In genomic region chr17:14940112-14940945, GRCh38 we compare ENCODE assay signal across 29 cellular contexts.
DNase-seq lines count a peak whose midpoint lies in the region; TF ChIP-seq lines count a peak whose summit lies in the region.
"Had no signal": no experiment of that assay in that cellular context is flagged by ENCODE, and none has a peak within 500 bp of the region (broad histone marks: within the 10 kb centered on the region; RNA-seq: fewer than 3 reads in every experiment).

No MANE protein-coding gene starts in this region.

- no peaks in the 10 kb centered on the region for H3K9me3 ChIP-seq in mammary epithelial cell (replicated peaks; ENCODE audit: insufficient read depth, low read length)
- no peaks in the 10 kb centered on the region for H3K9me3 ChIP-seq in endocrine pancreas (ENCODE audit: control insufficient read depth, low read length)
- H3K9me3 ChIP-seq: breast epithelium, gastrocnemius medialis, SJCRH30, vagina had no signal

- no peaks in the 10 kb centered on the region for H3K9me3 Mint-ChIP-seq in MCF 10A (ENCODE audit: unreplicated experiment)
- H3K9me3 Mint-ChIP-seq in activated T-helper 2 cell treated with anti-CD3 and anti-CD28 coated beads, Interferon-gamma antibody, Interleukin-2, Interleukin-4, amounts not matched to agents 10 μg/mL and 5 μg/mL and 100 μg/mL, durations not matched to agents 14 hours and 24 hours and 36 hours: no peaks in the 10 kb centered on the region
- H3K9me3 Mint-ChIP-seq: activated naive CD4-positive, alpha-beta T cell treated with anti-CD3 and anti-CD28 coated beads, Interleukin-2, amount 50 U/mL, for 24 hours; activated T-helper 17 cell treated with anti-CD3 and anti-CD28 coated beads, Interleukin-2, amount 50 U/mL, for 72 hours; CD4-positive, alpha-beta T cell; stimulated activated naive CD8-positive, alpha-beta T cell treated with anti-CD3 and anti-CD28 coated beads, Interleukin-15, Interleukin-2, amounts not matched to agents 100 ng/mL and 50 ng/mL, for 24 hours had no signal

- H3K4me3 Mint-ChIP-seq in MCF 10A (ENCODE audit: unreplicated experiment): no peak overlapping the region
- no peak overlapping the region for H3K4me3 Mint-ChIP-seq in activated T-helper 2 cell treated with anti-CD3 and anti-CD28 coated beads, Interferon-gamma antibody, Interleukin-2, Interleukin-4, amounts not matched to agents 10 μg/mL and 5 μg/mL and 100 μg/mL, durations not matched to agents 14 hours and 24 hours and 36 hours (ENCODE audit: low read depth)
- H3K4me3 Mint-ChIP-seq: activated naive CD4-positive, alpha-beta T cell treated with anti-CD3 and anti-CD28 coated beads, Interleukin-2, amount 50 U/mL, for 24 hours; activated T-helper 17 cell treated with anti-CD3 and anti-CD28 coated beads, Interleukin-2, amount 50 U/mL, for 72 hours; CD4-positive, alpha-beta T cell; stimulated activated naive CD8-positive, alpha-beta T cell treated with anti-CD3 and anti-CD28 coated beads, Interleukin-15, Interleukin-2, amounts not matched to agents 100 ng/mL and 50 ng/mL, for 24 hours had no signal

- peaks cover 15% of the 10 kb centered on the region for H3K27me3 Mint-ChIP-seq in MCF 10A (ENCODE audit: insufficient read depth, unreplicated experiment)
- no peaks in the 10 kb centered on the region for H3K27me3 Mint-ChIP-seq in activated T-helper 2 cell treated with anti-CD3 and anti-CD28 coated beads, Interferon-gamma antibody, Interleukin-2, Interleukin-4, amounts not matched to agents 10 μg/mL and 5 μg/mL and 100 μg/mL, durations not matched to agents 14 hours and 24 hours and 36 hours (ENCODE audit: low read depth)

- in situ Hi-C loops in mammary epithelial cell (cut with MboI; ENCODE audit: low sequenced_read_pairs in 2 of 2): loop anchor here (25.0 kb wide), 3 partner anchors 628 to 1353 kb away; partner anchors contain the start of genes HS3ST3A1 (in 1 of the 2) and HS3ST3B1 (in 1 of the 2)

- dilution Hi-C loops in mammary epithelial cell (cut with HindIII; ENCODE audit: low sequenced_read_pairs): no loop called here

- no TSS peak for BruUV-seq in MCF 10A (replicated peaks; lab: Mats Ljungman, UMichigan)
- no TSS peak for BruUV-seq in mammary epithelial cell (replicated peaks; lab: Mats Ljungman, UMichigan)

- no peaks in the 10 kb centered on the region for H3K36me3 ChIP-seq in mammary epithelial cell (ENCODE audit: insufficient read depth, low read length)
- no peaks in the 10 kb centered on the region for H3K36me3 ChIP-seq in endocrine pancreas (ENCODE audit: control insufficient read depth, insufficient read depth, low read length)
- H3K36me3 ChIP-seq: breast epithelium, gastrocnemius medialis, SJCRH30, vagina had no signal

- POLR2A ChIA-PET in MCF 10A (lab: Yijun Ruan, JAX): interaction anchor here (0.9 to 1.3 kb wide), 2 partner anchors 13 to 230 kb away, joined by 3 to 5 read pairs; no protein-coding TSS in a partner anchor

- CTCF ChIA-PET in MCF 10A (lab: Yijun Ruan, JAX) (interaction anchor here (0.5 to 1.5 kb wide), 7 partner anchors 8 to 1245 kb away, joined by 3 to 4 read pairs (median 3); no protein-coding TSS in a partner anchor), mammary epithelial cell (lab: Charles Lee; ENCODE audit: low non-redundant PET) (no interaction called here)

- H3K9ac ChIP-seq in mammary epithelial cell (ENCODE audit: insufficient read depth, low read length) (no peak overlapping the region), endocrine pancreas (ENCODE audit: control insufficient read depth, insufficient read depth, low read length) (no peak overlapping the region)
- H3K9ac ChIP-seq: parathyroid adenoma had no signal

- H3K27me3 ChIP-seq in mammary epithelial cell (ENCODE audit: insufficient read depth, low read length) (peaks cover 29% of the 10 kb centered on the region), endocrine pancreas (ENCODE audit: control insufficient read depth, insufficient read depth, low read length) (no peaks in the 10 kb centered on the region)
- H3K27me3 ChIP-seq: gastrocnemius medialis, hepatocyte, SJCRH30, vagina had no signal

- peak overlapping the region; percentile 24 for H3K27ac Mint-ChIP-seq in MCF 10A (ENCODE audit: low read depth, unreplicated experiment)
- H3K27ac Mint-ChIP-seq in activated T-helper 2 cell treated with anti-CD3 and anti-CD28 coated beads, Interferon-gamma antibody, Interleukin-2, Interleukin-4, amounts not matched to agents 10 μg/mL and 5 μg/mL and 100 μg/mL, durations not matched to agents 14 hours and 24 hours and 36 hours: no peak overlapping the region
- H3K27ac Mint-ChIP-seq: activated naive CD4-positive, alpha-beta T cell treated with anti-CD3 and anti-CD28 coated beads, Interleukin-2, amount 50 U/mL, for 24 hours; activated T-helper 17 cell treated with anti-CD3 and anti-CD28 coated beads, Interleukin-2, amount 50 U/mL, for 72 hours; CD4-positive, alpha-beta T cell; stimulated activated naive CD8-positive, alpha-beta T cell treated with anti-CD3 and anti-CD28 coated beads, Interleukin-15, Interleukin-2, amounts not matched to agents 100 ng/mL and 50 ng/mL, for 24 hours had no signal

- no peak overlapping the region for H3K4me2 ChIP-seq in mammary epithelial cell (ENCODE audit: insufficient read depth, low read depth, low read length)
- H3K4me2 ChIP-seq: hepatocyte had no signal

- 68% methylated on average over 4 of the region's 4 CpGs for WGBS in mammary epithelial cell (ENCODE audit: low coverage, missing lambda C conversion rate)

- intact Hi-C loops in MCF 10A (cut with micrococcal nuclease): no loop called here
- intact Hi-C loops in mammary epithelial cell (cut with micrococcal nuclease): loop anchor here (5.0 kb wide), 2 partner anchors 217 to 638 kb away; partner anchors contain the start of gene HS3ST3B1
- intact Hi-C loops in activated T-helper 2 cell treated with anti-CD3 and anti-CD28 coated beads, Interferon-gamma antibody, Interleukin-2, Interleukin-4, amounts not matched to agents 10 μg/mL and 5 μg/mL and 100 μg/mL, durations not matched to agents 14 hours and 24 hours and 36 hours (cut with micrococcal nuclease): no loop called here

- H2AFZ ChIP-seq in mammary epithelial cell (ENCODE audit: low read depth, low read length): no peak overlapping the region
- H2AFZ ChIP-seq: hepatocyte, parathyroid adenoma had no signal

- peaks cover 27% of the 10 kb centered on the region for H3K4me1 Mint-ChIP-seq in MCF 10A (ENCODE audit: insufficient read depth, unreplicated experiment)
- no peaks in the 10 kb centered on the region for H3K4me1 Mint-ChIP-seq in activated T-helper 2 cell treated with anti-CD3 and anti-CD28 coated beads, Interferon-gamma antibody, Interleukin-2, Interleukin-4, amounts not matched to agents 10 μg/mL and 5 μg/mL and 100 μg/mL, durations not matched to agents 14 hours and 24 hours and 36 hours (ENCODE audit: low read depth)
- H3K4me1 Mint-ChIP-seq: activated naive CD4-positive, alpha-beta T cell treated with anti-CD3 and anti-CD28 coated beads, Interleukin-2, amount 50 U/mL, for 24 hours; activated T-helper 17 cell treated with anti-CD3 and anti-CD28 coated beads, Interleukin-2, amount 50 U/mL, for 72 hours had no signal

- H3K36me3 Mint-ChIP-seq in MCF 10A (ENCODE audit: insufficient read depth, unreplicated experiment): no peaks in the 10 kb centered on the region
- H3K36me3 Mint-ChIP-seq in activated T-helper 2 cell treated with anti-CD3 and anti-CD28 coated beads, Interferon-gamma antibody, Interleukin-2, Interleukin-4, amounts not matched to agents 10 μg/mL and 5 μg/mL and 100 μg/mL, durations not matched to agents 14 hours and 24 hours and 36 hours (ENCODE audit: low read depth): no peaks in the 10 kb centered on the region
- H3K36me3 Mint-ChIP-seq: activated naive CD4-positive, alpha-beta T cell treated with anti-CD3 and anti-CD28 coated beads, Interleukin-2, amount 50 U/mL, for 24 hours had no signal

- H3K4me3 ChIP-seq in mammary epithelial cell (replicated peaks in 1 of 3; ENCODE audit: insufficient read depth in 1 of 3, low read depth in 2 of 3, low read length in 3 of 3) (no peak overlapping the region), endocrine pancreas (ENCODE audit: control insufficient read depth, insufficient read depth, low read length) (peak overlapping the region; percentile 1)
- H3K4me3 ChIP-seq: breast epithelium, gastrocnemius medialis, hepatocyte, K562, SJCRH30, vagina had no signal

- no peak overlapping the region for H3K27ac ChIP-seq in mammary epithelial cell (ENCODE audit: insufficient read depth, low read depth, low read length)
- H3K27ac ChIP-seq: gastrocnemius medialis, hepatocyte, parathyroid adenoma, SJCRH30, vagina had no signal

- H4K20me1 ChIP-seq in mammary epithelial cell (ENCODE audit: insufficient read depth, low read length): no peaks in the 10 kb centered on the region

- H3K4me1 ChIP-seq in mammary epithelial cell (ENCODE audit: insufficient read depth, low read length) (peaks cover 18% of the 10 kb centered on the region), endocrine pancreas (ENCODE audit: control insufficient read depth, insufficient read depth, low read length) (no peaks in the 10 kb centered on the region)
- H3K4me1 ChIP-seq: breast epithelium, gastrocnemius medialis, parathyroid adenoma, SJCRH30 had no signal

- no peak for TF ChIP-seq CTCF in MCF 10A (IDR thresholded peaks at IDR 0.05; ENCODE audit: unreplicated experiment)
- TF ChIP-seq CTCF in mammary epithelial cell (conservative IDR thresholded peaks at IDR 0.05 in 1 of 2, IDR thresholded peaks at IDR 0.05 in 1 of 2; ENCODE audit: extremely low read depth in 1 of 2, insufficient read depth in 1 of 2, low read depth in 1 of 2, low read length in 2 of 2): no peak

- no peaks in the 10 kb centered on the region for H3K79me2 ChIP-seq in mammary epithelial cell (ENCODE audit: insufficient read depth, low read length)
- H3K79me2 ChIP-seq: hepatocyte, parathyroid adenoma had no signal

- DNase-seq in MCF 10A (ENCODE audit: unreplicated experiment): peak; percentile 87
- DNase-seq in mammary epithelial cell: no peak
- DNase-seq in iris pigment epithelial cell (ENCODE audit: low read depth): peak; percentile 59
- DNase-seq in stromal cell of bone marrow (ENCODE audit: low read depth): peak; percentile 68
- no peak for DNase-seq in NCI-H187 (lab: John Stamatoyannopoulos, UW)
- no peak for DNase-seq in activated T-helper 2 cell treated with anti-CD3 and anti-CD28 coated beads, Interferon-gamma antibody, Interleukin-2, Interleukin-4, amounts not matched to agents 10 μg/mL and 5 μg/mL and 100 μg/mL, durations not matched to agents 14 hours and 24 hours and 36 hours (ENCODE audit: low spot score)
- DNase-seq in NCI-H1436 treated with DMSO at 0.1 percent for 48 hours (lab: John Stamatoyannopoulos, UW): no peak
- DNase-seq: activated CD4-positive, alpha-beta T cell treated with anti-CD3 and anti-CD28 coated beads for 48 hours; AML-193; CD4-positive, alpha-beta T cell; gastrocnemius medialis; left cardiac atrium; MM.1S; NCI-H1417; NCI-H345; NCI-H774; retina; SJCRH30; stimulated activated CD8-positive, alpha-beta memory T cell treated with anti-CD3 and anti-CD28 coated beads, Interleukin-4, amount 100 ng/mL, for 48 hours; SW 1271 had no signal

Comparison
In these comparisons a context has a peak if more than half of its experiments do, and no peak if none do; other contexts are left out.
1. DNase-seq: peak in MCF 10A (single experiment), iris pigment epithelial cell (single experiment) and stromal cell of bone marrow (single experiment); none in mammary epithelial cell (single experiment), NCI-H187 (0 of 2), activated T-helper 2 cell treated with anti-CD3 and anti-CD28 coated beads, Interferon-gamma antibody, Interleukin-2, Interleukin-4, amounts not matched to agents 10 μg/mL and 5 μg/mL and 100 μg/mL, durations not matched to agents 14 hours and 24 hours and 36 hours (single experiment) and NCI-H1436 treated with DMSO at 0.1 percent for 48 hours (single experiment).